ENCODE assay signal across 13 cellular contexts in the genomic region with DNA sequence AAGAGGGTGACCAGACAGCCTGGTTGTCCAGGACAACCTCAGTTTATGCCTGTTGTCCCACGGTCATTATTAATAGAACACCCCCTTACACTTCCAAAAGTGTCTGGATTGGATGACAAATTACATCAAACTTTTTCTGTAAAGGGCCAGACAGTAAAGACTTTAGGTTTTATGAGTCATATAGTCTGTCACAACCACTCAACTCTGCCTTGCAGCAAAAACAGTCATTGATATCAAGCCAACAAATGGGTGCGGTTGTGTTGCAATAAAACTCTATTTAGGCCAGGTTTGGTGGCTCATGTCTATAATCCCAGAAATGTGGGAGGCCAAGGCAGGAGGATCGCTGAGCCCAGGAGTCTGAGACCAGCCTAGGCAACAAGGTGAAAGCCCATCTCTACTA.
DNase-seq lines count a peak whose midpoint lies in the region; ATAC-seq and TF ChIP-seq lines count a peak whose summit lies in the region.
"Had no signal": no experiment of that assay in that cellular context is flagged by ENCODE, and none has a peak within 500 bp of the region (broad histone marks: within the 10 kb centered on the region; RNA-seq: fewer than 3 reads in every experiment).

No MANE protein-coding gene starts in this region.

- H3K36me3 Mint-ChIP-seq in naive thymus-derived CD8-positive, alpha-beta T cell, result no peaks in the 10 kb centered on the region

- no peaks in the 10 kb centered on the region for H3K9me3 Mint-ChIP-seq in naive thymus-derived CD8-positive, alpha-beta T cell
- H3K9me3 Mint-ChIP-seq: neural progenitor cell had no signal

- DNase-seq in DMS53 (lab: John Stamatoyannopoulos, UW) (peak; percentile 18), DMS53 treated with DMSO at 0.1 percent for 48 hours (lab: John Stamatoyannopoulos, UW; ENCODE audit: unreplicated experiment) (no peak), LoVo (ENCODE audit: low spot score) (peak; percentile 68), astrocyte of the hippocampus (ENCODE audit: low read depth, low spot score) (peak; percentile 46), mucosa of descending colon (peak in 1 of 3 donors; percentile 12), globus pallidus (ENCODE audit: low spot score) (no peak), pons (ENCODE audit: low spot score) (no peak)
- no peak for DNase-seq in naive thymus-derived CD8-positive, alpha-beta T cell
- DNase-seq: activated gamma-delta T cell treated with Interleukin-2 at 50 U/mL for 16 hours; effector CD4-positive, alpha-beta T cell; NCI-H774; tibial artery had no signal

- peak; percentile 61 for ATAC-seq in mucosa of descending colon
- ATAC-seq in naive thymus-derived CD8-positive, alpha-beta T cell, result no peak

- no peaks in the 10 kb centered on the region for H3K4me1 ChIP-seq in mucosa of descending colon (ENCODE audit: low read depth)
- H3K4me1 ChIP-seq: neural progenitor cell, tibial artery had no signal

- H3K27ac Mint-ChIP-seq in naive thymus-derived CD8-positive, alpha-beta T cell, result peak overlapping the region in 4 of 10 donors; percentile 25 to 85 (median 58)
- H3K27ac Mint-ChIP-seq: neural progenitor cell had no signal

- H3K4me1 Mint-ChIP-seq in naive thymus-derived CD8-positive, alpha-beta T cell, result peaks cover 4 to 18% (median 8%) of the 10 kb centered on the region in 4 donors
- H3K4me1 Mint-ChIP-seq: neural progenitor cell had no signal

- no peak overlapping the region for H3K4me3 Mint-ChIP-seq in naive thymus-derived CD8-positive, alpha-beta T cell
- H3K4me3 Mint-ChIP-seq: neural progenitor cell had no signal

- H3K9me3 ChIP-seq in mucosa of descending colon, result no peaks in the 10 kb centered on the region
- H3K9me3 ChIP-seq: tibial artery had no signal

- no peaks in the 10 kb centered on the region for H3K36me3 ChIP-seq in mucosa of descending colon (ENCODE audit: low read depth)
- H3K36me3 ChIP-seq: neural progenitor cell had no signal

- no peak for TF ChIP-seq CTCF in mucosa of descending colon (IDR thresholded peaks at IDR 0.05)

- no peak overlapping the region for H3K4me3 ChIP-seq in mucosa of descending colon
- H3K4me3 ChIP-seq: neural progenitor cell, tibial artery had no signal

- POLR2A ChIA-PET in naive thymus-derived CD8-positive, alpha-beta T cell (lab: Charles Lee), result no interaction called here

- intact Hi-C loops in mucosa of descending colon (cut with DNase I, micrococcal nuclease), result no loop called here

- H3K27me3 Mint-ChIP-seq in naive thymus-derived CD8-positive, alpha-beta T cell, result peaks cover 0 to 6% (median 2%) of the 10 kb centered on the region in 5 donors

Comparison
In these comparisons a context has a peak if more than half of its experiments do, and no peak if none do; other contexts are left out.
1. DNase-seq: peak in DMS53 (single experiment), LoVo (single experiment) and astrocyte of the hippocampus (single experiment); none in DMS53 treated with DMSO at 0.1 percent for 48 hours (single experiment), naive thymus-derived CD8-positive, alpha-beta T cell (0 of 10), globus pallidus (single experiment) and pons (single experiment).